Comparison of ENCODE assay signal across 15 cellular contexts in the genomic region with DNA sequence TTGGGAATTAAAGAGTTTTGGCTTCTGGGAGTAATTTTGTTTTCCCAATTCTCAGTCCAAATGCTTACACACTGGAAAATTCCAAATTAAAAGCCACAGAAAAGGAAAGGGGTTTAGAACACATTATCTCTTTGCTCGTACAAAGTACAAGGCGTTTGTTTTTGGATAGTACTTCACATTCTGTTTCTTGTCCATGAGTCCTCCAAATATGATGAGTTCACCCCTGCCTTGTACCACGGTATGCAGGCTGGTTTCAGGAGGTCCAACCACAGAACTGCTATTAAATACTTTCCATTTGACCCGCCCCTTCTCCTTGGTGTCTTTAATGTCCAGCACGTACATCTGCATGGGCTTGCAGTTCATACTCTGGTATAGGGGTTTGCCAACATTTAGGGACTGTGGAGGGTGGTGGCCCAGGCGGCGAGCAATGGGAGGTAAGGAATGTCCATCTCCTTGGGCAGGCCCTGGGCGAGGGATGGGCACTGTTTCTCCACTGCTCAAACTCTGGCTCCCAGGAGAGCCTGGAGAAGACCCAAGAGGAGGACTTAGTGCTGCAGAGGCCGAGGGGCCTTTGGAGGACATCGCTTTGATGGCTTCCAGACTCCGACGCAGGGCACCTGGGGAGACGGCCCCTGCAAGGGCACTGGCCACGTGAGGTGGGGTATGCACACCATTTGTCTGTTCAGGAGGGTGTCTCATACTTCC. TPM values are rescaled to one million over a fixed set of nuclear protein-coding genes. Genes with fewer than 3 reads are reported as not detected.
DNase-seq lines count a peak whose midpoint lies in the region; ATAC-seq and TF ChIP-seq lines count a peak whose summit lies in the region.
"Had no signal": no experiment of that assay in that cellular context is flagged by ENCODE, and none has a peak within 500 bp of the region (broad histone marks: within the 10 kb centered on the region; RNA-seq: fewer than 3 reads in every experiment).

No MANE protein-coding gene starts in this region.

- TF ChIP-seq CTCF in heart left ventricle (IDR thresholded peaks at IDR 0.05): no peak

- H3K4me1 ChIP-seq in heart left ventricle: peaks cover 13 to 78% (median 54%) of the 10 kb centered on the region in 12 donors
- H3K4me1 ChIP-seq in skeletal muscle satellite cell (ENCODE audit: control insufficient read depth, insufficient read depth, low read length): peaks cover 60% of the 10 kb centered on the region

- peak; percentile 87 for DNase-seq in EH (ENCODE audit: low read depth)
- peak; percentile 72 for DNase-seq in amniotic epithelial cell (ENCODE audit: low read depth)
- no peak for DNase-seq in heart left ventricle
- no peak for DNase-seq in occipital lobe (lab: John Stamatoyannopoulos, UW)
- DNase-seq in SHP77 treated with DMSO at 0.1 percent for 48 hours (lab: John Stamatoyannopoulos, UW): no peak
- no peak for DNase-seq in stimulated activated CD4-positive, alpha-beta T cell treated with anti-CD3 and anti-CD28 coated beads, Interleukin-4, amount 100 ng/mL, for 1 hour
- DNase-seq in stimulated activated naive CD4-positive, alpha-beta T cell (lab: John Stamatoyannopoulos, UW): no peak
- DNase-seq: activated CD4-positive, CD25-positive, alpha-beta regulatory T cell; CD4-positive, CD25-positive, alpha-beta regulatory T cell; colonic mucosa; glutamatergic neuron; NCI-H510A; trophoblast cell had no signal

- H3K4me2 ChIP-seq in skeletal muscle satellite cell (ENCODE audit: low read length): peak overlapping the region; percentile 44

- H3K36me3 ChIP-seq in heart left ventricle (peaks cover 0 to 66% (median 51%) of the 10 kb centered on the region in 9 donors), skeletal muscle satellite cell (ENCODE audit: insufficient read depth, low read length) (peaks cover 36% of the 10 kb centered on the region)

- intact Hi-C loops in heart left ventricle (cut with DNase I): no loop called here

- H3K9ac ChIP-seq in skeletal muscle satellite cell (ENCODE audit: low read depth, low read length): no peak overlapping the region

- WGBS in heart left ventricle, 4 donors: 72 to 82% (median 78%) methylated on average over 14 of the region's 14 CpGs

- no peak for TF ChIP-seq POLR2A in heart left ventricle (IDR thresholded peaks at IDR 0.05)

- H3K4me3 ChIP-seq in heart left ventricle (no peak overlapping the region), skeletal muscle satellite cell (ENCODE audit: low read length) (no peak overlapping the region)
- H3K4me3 ChIP-seq: colonic mucosa, SJSA1 had no signal

- H3K9me3 ChIP-seq in heart left ventricle (no peaks in the 10 kb centered on the region), skeletal muscle satellite cell (replicated peaks; ENCODE audit: low read length) (no peaks in the 10 kb centered on the region)
- H3K9me3 ChIP-seq: colonic mucosa, SJSA1 had no signal

- H3K27me3 ChIP-seq in heart left ventricle (no peaks in the 10 kb centered on the region), skeletal muscle satellite cell (ENCODE audit: control insufficient read depth, insufficient read depth, low read length) (no peaks in the 10 kb centered on the region)
- H3K27me3 ChIP-seq: colonic mucosa, SJSA1 had no signal

- H3K27ac ChIP-seq in heart left ventricle: peak overlapping the region; percentile 45 to 92 (median 78)
- H3K27ac ChIP-seq: colonic mucosa, SJSA1 had no signal

- ATAC-seq in heart left ventricle: peak in 3 of 4 donors; percentile 15 to 34 (median 28)

RNA-seq across cellular contexts. Expression of gene CPLANE2, which starts 13.7 kb away (rescaled TPM):
- total RNA-seq in heart left ventricle (1 to 10 TPM; 3.6 to 9.9 (median 5.7) TPM), occipital lobe (19.0 TPM)
- polyA plus RNA-seq in heart left ventricle: 1 to 10 TPM; 5.7 to 6.2 TPM
- total RNA-seq in skeletal muscle satellite cell (2012; rRNA removed): 7.6 and 10.9 TPM in 2 replicates

RNA-seq across cellular contexts. Expression of gene ARHGEF19, which starts 38.2 kb away (rescaled TPM):
- 1 to 10 TPM in 8 of 9 donors, under 1 TPM in 1; 0.97 to 3.8 (median 2.3) TPM for total RNA-seq in heart left ventricle
- polyA plus RNA-seq in heart left ventricle: 1 to 10 TPM in 1 of 2 donors, under 1 TPM in 1; 0.99 to 3.5 TPM
- total RNA-seq in skeletal muscle satellite cell (2012; rRNA removed): 4.6 and 4.8 TPM in 2 replicates
- 0.16 TPM for total RNA-seq in occipital lobe

Comparison
In these comparisons a context has a peak if more than half of its experiments do, and no peak if none do; other contexts are left out.
1. DNase-seq: peak in EH (single experiment) and amniotic epithelial cell (single experiment); none in heart left ventricle (0 of 5), occipital lobe (single experiment), SHP77 treated with DMSO at 0.1 percent for 48 hours (single experiment), stimulated activated CD4-positive, alpha-beta T cell treated with anti-CD3 and anti-CD28 coated beads, Interleukin-4, amount 100 ng/mL, for 1 hour (single experiment) and stimulated activated naive CD4-positive, alpha-beta T cell (0 of 6).